Comparison of ENCODE assay signal across 15 cellular contexts in the genomic region with DNA sequence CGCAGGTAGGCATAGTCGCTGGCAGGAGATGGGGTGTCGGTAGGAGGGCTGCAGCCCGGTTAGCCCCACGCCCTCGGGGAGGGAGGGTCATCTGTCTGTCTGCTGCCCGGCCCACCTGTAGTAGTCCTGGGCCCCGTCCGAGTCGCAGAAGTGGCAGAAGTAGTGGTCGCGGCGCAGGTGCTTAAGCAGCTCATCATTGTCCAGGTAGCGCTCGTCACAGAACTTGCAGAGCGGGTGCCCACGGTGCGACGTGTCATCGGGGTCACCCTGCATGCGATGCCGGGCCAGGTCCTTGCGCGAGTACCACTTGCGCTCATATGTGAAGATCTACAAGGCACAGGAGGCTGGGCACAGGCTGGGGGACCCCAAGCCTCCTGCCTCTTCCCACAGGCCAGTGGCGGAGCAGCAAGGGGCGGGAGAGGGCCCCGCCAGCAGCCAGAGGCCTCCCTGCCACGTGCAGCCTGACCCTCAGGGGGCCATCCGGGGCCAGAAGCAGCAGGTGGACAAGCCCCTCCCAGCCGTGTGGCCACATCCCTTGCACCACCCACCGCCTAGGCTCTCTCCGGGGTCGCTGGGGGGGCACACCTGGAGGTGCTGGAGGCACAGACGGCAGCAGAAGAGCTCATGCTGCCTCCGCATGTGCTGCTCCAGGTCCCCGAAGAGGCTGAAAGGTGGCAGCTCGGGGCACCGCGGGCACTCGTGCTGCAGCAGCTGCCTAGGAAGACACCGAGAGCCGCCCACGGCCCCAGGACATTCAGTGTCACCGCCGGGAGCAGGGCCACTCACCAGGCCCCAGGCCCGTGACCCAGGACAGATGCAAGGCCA. TPM values are rescaled to one million over a fixed set of nuclear protein-coding genes. Genes with fewer than 3 reads are reported as not detected.
"Had no signal": no experiment of that assay in that cellular context is flagged by ENCODE, and none has a peak within 500 bp of the region (broad histone marks: within the 10 kb centered on the region; RNA-seq: fewer than 3 reads in every experiment).

No MANE protein-coding gene starts in this region.

- H3K9me3 Mint-ChIP-seq: activated naive CD4-positive, alpha-beta T cell treated with anti-CD3 and anti-CD28 coated beads, Interleukin-2, amount 10 ng/mL, durations not matched to agents 7 days and 5 days; naive thymus-derived CD4-positive, alpha-beta T cell; T-cell had no signal

- H3K9me3 ChIP-seq: adrenal gland, heart left ventricle, neutrophil, thyroid gland had no signal

- ATAC-seq: heart left ventricle; naive thymus-derived CD4-positive, alpha-beta T cell; T-cell had no signal

- H3K4me3 ChIP-seq: adrenal gland, cardiac muscle cell, heart left ventricle, thyroid gland had no signal

- H3K27ac ChIP-seq: cardiac muscle cell, heart left ventricle, neutrophil, thyroid gland had no signal

- H3K27ac Mint-ChIP-seq: activated naive CD4-positive, alpha-beta T cell treated with anti-CD3 and anti-CD28 coated beads, Interleukin-2, amount 10 ng/mL, durations not matched to agents 7 days and 5 days; naive thymus-derived CD4-positive, alpha-beta T cell; T-cell had no signal

- H3K27me3 Mint-ChIP-seq: activated naive CD4-positive, alpha-beta T cell treated with anti-CD3 and anti-CD28 coated beads, Interleukin-2, amount 10 ng/mL, durations not matched to agents 7 days and 5 days; naive thymus-derived CD4-positive, alpha-beta T cell; T-cell had no signal

- DNase-seq: activated CD4-positive, alpha-beta T cell treated with anti-CD3 and anti-CD28 coated beads, Interleukin-2, amount 50 U/mL, for 48 hours; activated naive CD4-positive, alpha-beta T cell treated with anti-CD3 and anti-CD28 coated beads, Interleukin-2, amount 10 ng/mL, durations not matched to agents 7 days and 5 days; adrenal gland; mammary epithelial cell; naive thymus-derived CD4-positive, alpha-beta T cell; stimulated activated CD4-positive, alpha-beta T cell treated with anti-CD3 and anti-CD28 coated beads, Interleukin-12 subunit alpha, Interleukin-12 subunit beta, amount 100 ng/mL, for 4 hours; stimulated activated CD4-positive, alpha-beta T cell treated with anti-CD3 and anti-CD28 coated beads, Interleukin-2, amount 100 ng/mL, for 24 hours; T-cell; T-helper 9 cell; thyroid gland had no signal

- H3K27me3 ChIP-seq: adrenal gland, cardiac muscle cell, heart left ventricle, thyroid gland had no signal

- H3K4me3 Mint-ChIP-seq: activated naive CD4-positive, alpha-beta T cell treated with anti-CD3 and anti-CD28 coated beads, Interleukin-2, amount 10 ng/mL, durations not matched to agents 7 days and 5 days; T-cell had no signal

RNA-seq across cellular contexts. Expression of a gene that starts 12.8 kb away (rescaled TPM):
- total RNA-seq: thyroid gland had no signal

RNA-seq across cellular contexts. Expression of a gene that starts 17.0 kb away (rescaled TPM):
- total RNA-seq: frontal cortex had no signal

RNA-seq across cellular contexts. Expression of a gene that starts 21.3 kb away (rescaled TPM):
- total RNA-seq: heart left ventricle, renal cortical epithelial cell, thyroid gland had no signal
